18 cellular contexts compared by ENCODE assay signal in the genomic region with DNA sequence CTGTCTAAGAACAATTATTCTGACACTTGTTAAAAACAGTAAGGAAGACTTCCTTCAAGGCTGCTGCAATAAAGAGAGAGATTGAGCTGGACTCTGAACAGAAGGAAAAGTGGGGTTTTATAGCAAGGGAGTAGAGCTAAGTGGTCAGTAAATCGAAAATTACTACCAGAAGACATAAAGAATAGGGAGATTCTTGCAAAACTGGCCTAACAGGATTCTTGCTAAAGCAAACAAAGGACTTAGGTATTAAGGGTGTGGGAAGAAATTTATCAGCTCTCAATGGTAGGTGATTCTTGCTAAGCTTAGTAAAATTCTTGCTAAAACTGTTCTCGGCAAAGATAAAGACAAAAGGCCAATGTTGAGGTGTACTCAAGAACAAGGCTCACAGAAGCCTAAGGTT.
DNase-seq lines count a peak whose midpoint lies in the region; ATAC-seq, FAIRE-seq and TF ChIP-seq lines count a peak whose summit lies in the region.
"Had no signal": no experiment of that assay in that cellular context is flagged by ENCODE, and none has a peak within 500 bp of the region (broad histone marks: within the 10 kb centered on the region; RNA-seq: fewer than 3 reads in every experiment).

No MANE protein-coding gene starts in this region.

- no peaks in the 10 kb centered on the region for H3K9me3 ChIP-seq in colonic mucosa

- CTCF ChIA-PET in Calu3 (lab: Charles Lee), result interaction anchor here (0.7 to 1.1 kb wide), 5 partner anchors 17 to 301 kb away, joined by 3 to 10 read pairs (median 4); partner anchors contain the start of gene SLCO4C1

- no peak overlapping the region for H3K4ac ChIP-seq in mesendoderm (ENCODE audit: low read depth, low read length)

- BruUV-seq in Calu3 (replicated peaks; lab: Mats Ljungman, UMichigan), result no TSS peak

- no peaks in the 10 kb centered on the region for H3K79me2 ChIP-seq in mesendoderm (ENCODE audit: control insufficient read depth, insufficient read depth, low read length)

- intact Hi-C loops in Calu3 (cut with micrococcal nuclease; ENCODE audit: unreplicated experiment), result loop anchor here (1.0 to 5.0 kb wide), 3 partner anchors 15 to 95 kb away; no protein-coding TSS in a partner anchor
- intact Hi-C loops in colonic mucosa (cut with DNase I), result no loop called here

- peak overlapping the region; percentile 19 for H3K27ac ChIP-seq in colonic mucosa
- no peak overlapping the region for H3K27ac ChIP-seq in mesendoderm (ENCODE audit: low read depth, low read length)
- H3K27ac ChIP-seq: C4-2B, KMS-11 had no signal

- no peak overlapping the region for H3K56ac ChIP-seq in mesendoderm (ENCODE audit: low read length)

- H2AK5ac ChIP-seq in mesendoderm (ENCODE audit: low read length), result no peak overlapping the region

- no peaks in the 10 kb centered on the region for H3K36me3 ChIP-seq in colonic mucosa
- no peaks in the 10 kb centered on the region for H3K36me3 ChIP-seq in mesendoderm (ENCODE audit: control insufficient read depth, insufficient read depth, low read length)

- H3K27me3 Mint-ChIP-seq in Calu3 (ENCODE audit: unreplicated experiment), result no peaks in the 10 kb centered on the region
- no peaks in the 10 kb centered on the region for H3K27me3 Mint-ChIP-seq in effector memory CD8-positive, alpha-beta T cell
- H3K27me3 Mint-ChIP-seq in nephron progenitor cell (ENCODE audit: low read depth, poor library complexity), result no peaks in the 10 kb centered on the region
- H3K27me3 Mint-ChIP-seq: activated naive CD8-positive, alpha-beta T cell treated with anti-CD3 and anti-CD28 coated beads for 36 hours had no signal

- H3K18ac ChIP-seq in mesendoderm (ENCODE audit: low read length), result no peak overlapping the region

- peak overlapping the region; percentile 25 for H3K4me3 Mint-ChIP-seq in Calu3 (ENCODE audit: low read depth, unreplicated experiment)
- no peak overlapping the region for H3K4me3 Mint-ChIP-seq in effector memory CD8-positive, alpha-beta T cell
- H3K4me3 Mint-ChIP-seq in nephron progenitor cell, result no peak overlapping the region
- H3K4me3 Mint-ChIP-seq: activated naive CD8-positive, alpha-beta T cell treated with anti-CD3 and anti-CD28 coated beads for 36 hours had no signal

- H4K5ac ChIP-seq in mesendoderm (ENCODE audit: low read length), result no peak overlapping the region

- H3K9me3 Mint-ChIP-seq in Calu3 (ENCODE audit: low read depth, unreplicated experiment) (no peaks in the 10 kb centered on the region), nephron progenitor cell (no peaks in the 10 kb centered on the region)
- H3K9me3 Mint-ChIP-seq in effector memory CD8-positive, alpha-beta T cell, result peaks cover 0 to 3% of the 10 kb centered on the region in 2 donors
- H3K9me3 Mint-ChIP-seq: activated naive CD8-positive, alpha-beta T cell treated with anti-CD3 and anti-CD28 coated beads for 36 hours had no signal

- no peaks in the 10 kb centered on the region for H3K79me1 ChIP-seq in mesendoderm (ENCODE audit: low read length)

- no peak overlapping the region for H2BK15ac ChIP-seq in mesendoderm (replicated peaks; ENCODE audit: low read depth)

- H3K4me3 ChIP-seq in colonic mucosa (no peak overlapping the region), mesendoderm (ENCODE audit: low read length) (no peak overlapping the region)

- H3K4me2 ChIP-seq in mesendoderm (ENCODE audit: low read length), result no peak overlapping the region
- H3K4me2 ChIP-seq: KMS-11 had no signal

- H3K9ac ChIP-seq in colonic mucosa (ENCODE audit: low read depth in 2 of 2, low read length in 2 of 2) (no peak overlapping the region), mesendoderm (ENCODE audit: low read length) (no peak overlapping the region)
- H3K9ac ChIP-seq: KMS-11 had no signal

- H3K27ac Mint-ChIP-seq in Calu3 (ENCODE audit: unreplicated experiment), result peak overlapping the region; percentile 74
- no peak overlapping the region for H3K27ac Mint-ChIP-seq in effector memory CD8-positive, alpha-beta T cell
- H3K27ac Mint-ChIP-seq in nephron progenitor cell, result no peak overlapping the region
- H3K27ac Mint-ChIP-seq: activated naive CD8-positive, alpha-beta T cell treated with anti-CD3 and anti-CD28 coated beads for 36 hours had no signal

- H4K8ac ChIP-seq in mesendoderm (ENCODE audit: low read depth, low read length), result no peak overlapping the region

- no CpG with 5 or more reads among the region's 2 CpGs for WGBS in mesendoderm (ENCODE audit: extremely low coverage, insufficient coverage, low lambda C conversion rate)

- no peak for TF ChIP-seq CTCF in Calu3 (IDR thresholded peaks at IDR 0.05; ENCODE audit: unreplicated experiment)
- no peak for TF ChIP-seq CTCF in colonic mucosa (IDR thresholded peaks at IDR 0.05)
- no peak for TF ChIP-seq CTCF in nephron progenitor cell (IDR thresholded peaks at IDR 0.05)

- H2BK5ac ChIP-seq in mesendoderm (ENCODE audit: low read length), result no peak overlapping the region

- H3K4me1 Mint-ChIP-seq in Calu3 (ENCODE audit: low read depth, unreplicated experiment) (peaks cover 31% of the 10 kb centered on the region), nephron progenitor cell (no peaks in the 10 kb centered on the region)
- H3K4me1 Mint-ChIP-seq in effector memory CD8-positive, alpha-beta T cell (ENCODE audit: low read depth in 2 of 2), result no peaks in the 10 kb centered on the region
- H3K4me1 Mint-ChIP-seq: activated naive CD8-positive, alpha-beta T cell treated with anti-CD3 and anti-CD28 coated beads for 36 hours had no signal

- FAIRE-seq in frontal cortex (lab: Jason Lieb, UNC), result no peak

- H3K27me3 ChIP-seq in colonic mucosa (no peaks in the 10 kb centered on the region), mesendoderm (ENCODE audit: insufficient read depth, low read length, poor library complexity) (no peaks in the 10 kb centered on the region)

- ATAC-seq in effector memory CD8-positive, alpha-beta T cell (replicated peaks), result no peak
- ATAC-seq: HCT116 had no signal

- H3K23ac ChIP-seq in mesendoderm (ENCODE audit: low read length), result no peak overlapping the region

- H3K36me3 Mint-ChIP-seq in Calu3 (ENCODE audit: insufficient read depth, unreplicated experiment), result peaks cover 6% of the 10 kb centered on the region
- H3K36me3 Mint-ChIP-seq in effector memory CD8-positive, alpha-beta T cell (ENCODE audit: insufficient read depth), result no peaks in the 10 kb centered on the region
- H3K36me3 Mint-ChIP-seq in nephron progenitor cell (ENCODE audit: low read depth), result no peaks in the 10 kb centered on the region
- H3K36me3 Mint-ChIP-seq: activated naive CD8-positive, alpha-beta T cell treated with anti-CD3 and anti-CD28 coated beads for 36 hours had no signal

- H3K4me1 ChIP-seq in colonic mucosa (no peaks in the 10 kb centered on the region), mesendoderm (ENCODE audit: control insufficient read depth, low read depth, low read length) (no peaks in the 10 kb centered on the region)

- DNase-seq in Calu3 (peak; percentile 57), NCI-H1048 (lab: John Stamatoyannopoulos, UW) (peak; percentile 48), colonic mucosa (peak; percentile 32), mesendoderm (peak; percentile 84), NCI-H526 (lab: John Stamatoyannopoulos, UW) (no peak), frontal cortex (ENCODE audit: low spot score in 2 of 2) (no peak), nephron progenitor cell (no peak)
- no peak for DNase-seq in effector memory CD8-positive, alpha-beta T cell
- DNase-seq: activated naive CD8-positive, alpha-beta T cell treated with anti-CD3 and anti-CD28 coated beads for 36 hours; DMS 273 treated with DMSO at 0.1 percent for 48 hours; hippocampal formation; NCI-H1105 treated with DMSO at 0.1 percent for 48 hours; NCI-H2107; stimulated activated CD4-positive, alpha-beta T cell treated with anti-CD3 and anti-CD28 coated beads, Interleukin-12 subunit alpha, Interleukin-12 subunit beta, amount 100 ng/mL, for 4 hours; stimulated activated CD8-positive, alpha-beta memory T cell treated with anti-CD3 and anti-CD28 coated beads, Interleukin-4, amount 100 ng/mL, for 48 hours had no signal

- no peak overlapping the region for H2BK120ac ChIP-seq in mesendoderm (ENCODE audit: low read depth, low read length)

Comparison
In these comparisons a context has a peak if more than half of its experiments do, and no peak if none do; other contexts are left out.
1. DNase-seq: peak in Calu3 (single experiment), NCI-H1048 (single experiment), colonic mucosa (single experiment) and mesendoderm (single experiment); none in effector memory CD8-positive, alpha-beta T cell (0 of 3), NCI-H526 (0 of 2), frontal cortex (0 of 2) and nephron progenitor cell (single experiment).